Comparison of ENCODE assay signal across 21 cellular contexts in genomic region chr17:43894494-43894893, GRCh38. TPM values are rescaled to one million over a fixed set of nuclear protein-coding genes. Genes with fewer than 3 reads are reported as not detected.
"Had no signal": no experiment of that assay in that cellular context is flagged by ENCODE, and none has a peak within 500 bp of the region (broad histone marks: within the 10 kb centered on the region; RNA-seq: fewer than 3 reads in every experiment).

No MANE protein-coding gene starts in this region.

RNA-seq across cellular contexts. Expression of gene CD300LG, which starts 47.5 kb away (rescaled TPM):
- total RNA-seq: activated naive CD4-positive, alpha-beta T cell treated with anti-CD3 and anti-CD28 coated beads for 36 hours; activated naive CD4-positive, alpha-beta T cell treated with anti-CD3 and anti-CD28 coated beads, Interleukin-2, amount 50 U/mL, for 72 hours; activated naive CD8-positive, alpha-beta T cell treated with anti-CD3 and anti-CD28 coated beads for 36 hours; activated naive CD8-positive, alpha-beta T cell treated with anti-CD3 and anti-CD28 coated beads, Interleukin-2, amount 10 ng/mL, durations not matched to agents 7 days and 5 days; activated T-cell treated with anti-CD3 and anti-CD28 coated beads, Interleukin-2, amount 50 U/mL, for 4 hours; activated T-cell treated with anti-CD3 and anti-CD28 coated beads, Interleukin-2, amount 50 U/mL, for 72 hours; activated T-helper 1 cell treated with anti-CD3 and anti-CD28 coated beads, Interleukin-12 subunit alpha, Interleukin-12 subunit beta, Interleukin-2, Interleukin-4 antibody, amounts not matched to agents 30 ng/mL and 10 ng/mL and 1 ng/mL, durations not matched to agents 14 hours and 24 hours and 36 hours; activated T-helper 17 cell treated with anti-CD3 and anti-CD28 coated beads, Interleukin-2, amount 50 U/mL, for 72 hours; activated T-helper 2 cell treated with anti-CD3 and anti-CD28 coated beads, Interferon-gamma antibody, Interleukin-2, Interleukin-4, amounts not matched to agents 10 μg/mL and 5 μg/mL and 100 μg/mL, durations not matched to agents 14 hours and 24 hours and 36 hours; astrocyte; bronchial epithelial cell; cardiac muscle cell; cerebellum; chondrocyte had no signal
- polyA plus RNA-seq: cardiac muscle cell had no signal

RNA-seq across cellular contexts. Expression of gene PPY, which starts 47.8 kb away (rescaled TPM):
- total RNA-seq: activated naive CD4-positive, alpha-beta T cell treated with anti-CD3 and anti-CD28 coated beads for 36 hours; activated naive CD4-positive, alpha-beta T cell treated with anti-CD3 and anti-CD28 coated beads, Interleukin-2, amount 50 U/mL, for 72 hours; activated naive CD8-positive, alpha-beta T cell treated with anti-CD3 and anti-CD28 coated beads for 36 hours; activated naive CD8-positive, alpha-beta T cell treated with anti-CD3 and anti-CD28 coated beads, Interleukin-2, amount 10 ng/mL, durations not matched to agents 7 days and 5 days; activated T-cell treated with anti-CD3 and anti-CD28 coated beads, Interleukin-2, amount 50 U/mL, for 4 hours; activated T-cell treated with anti-CD3 and anti-CD28 coated beads, Interleukin-2, amount 50 U/mL, for 72 hours; activated T-helper 1 cell treated with anti-CD3 and anti-CD28 coated beads, Interleukin-12 subunit alpha, Interleukin-12 subunit beta, Interleukin-2, Interleukin-4 antibody, amounts not matched to agents 30 ng/mL and 10 ng/mL and 1 ng/mL, durations not matched to agents 14 hours and 24 hours and 36 hours; activated T-helper 2 cell treated with anti-CD3 and anti-CD28 coated beads, Interferon-gamma antibody, Interleukin-2, Interleukin-4, amounts not matched to agents 10 μg/mL and 5 μg/mL and 100 μg/mL, durations not matched to agents 14 hours and 24 hours and 36 hours; adrenal gland; aorta; ascending aorta; astrocyte; breast epithelium; bronchial epithelial cell; cardiac muscle cell; cardiac septum; cerebellum; chondrocyte had no signal
- polyA plus RNA-seq: adrenal gland, aorta, cardiac muscle cell had no signal

RNA-seq across cellular contexts. Expression of gene PYY, which starts 59.2 kb away (rescaled TPM):
- total RNA-seq: activated naive CD4-positive, alpha-beta T cell treated with anti-CD3 and anti-CD28 coated beads for 36 hours; activated naive CD4-positive, alpha-beta T cell treated with anti-CD3 and anti-CD28 coated beads, Interleukin-2, amount 50 U/mL, for 72 hours; activated naive CD8-positive, alpha-beta T cell treated with anti-CD3 and anti-CD28 coated beads for 36 hours; activated naive CD8-positive, alpha-beta T cell treated with anti-CD3 and anti-CD28 coated beads, Interleukin-2, amount 10 ng/mL, durations not matched to agents 7 days and 5 days; activated T-cell treated with anti-CD3 and anti-CD28 coated beads, Interleukin-2, amount 50 U/mL, for 4 hours; activated T-cell treated with anti-CD3 and anti-CD28 coated beads, Interleukin-2, amount 50 U/mL, for 72 hours; activated T-helper 17 cell treated with anti-CD3 and anti-CD28 coated beads, Interleukin-2, amount 50 U/mL, for 72 hours; aorta; ascending aorta; astrocyte; body of pancreas; cardiac muscle cell; cardiac septum; cerebellum; chondrocyte had no signal
- polyA plus RNA-seq: adipose tissue, adrenal gland, cardiac muscle cell had no signal
